ENCODE assay signal across 2 cellular contexts in the genomic region with DNA sequence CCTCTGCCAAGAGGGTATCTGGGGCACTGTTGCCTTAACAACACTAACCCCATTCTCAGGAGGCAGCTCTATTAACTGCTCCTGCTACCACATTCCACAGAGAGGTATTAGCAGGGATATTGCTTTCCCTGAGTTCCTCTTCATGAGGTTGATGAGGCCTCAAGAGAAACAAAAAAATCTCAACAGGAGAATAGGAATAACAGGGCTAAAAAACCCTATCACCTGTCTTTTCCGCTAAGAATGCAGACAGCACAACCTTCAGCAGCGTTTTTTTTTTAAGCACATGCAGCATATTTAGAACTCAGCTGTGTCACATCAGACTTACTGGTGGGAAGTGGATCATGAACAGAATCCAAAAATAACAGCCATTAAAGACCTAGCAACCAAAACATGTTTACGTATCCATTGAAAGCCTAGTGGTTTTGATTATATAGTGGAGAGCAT.
TF ChIP-seq lines count a peak whose summit lies in the region.

No MANE protein-coding gene starts in this region.

TF ChIP-seq in SK-N-SH treated with all-trans-retinoic acid at 6 μM for 48 hours, 23 proteins besides CTCF, POLR2A, EP300 and RAD21 (continued from another document):
- TF ChIP-seq ZNF70 (CRISPR knock-in tag; IDR thresholded peaks at IDR 0.05), result no peak
- TF ChIP-seq, protein P1, sequence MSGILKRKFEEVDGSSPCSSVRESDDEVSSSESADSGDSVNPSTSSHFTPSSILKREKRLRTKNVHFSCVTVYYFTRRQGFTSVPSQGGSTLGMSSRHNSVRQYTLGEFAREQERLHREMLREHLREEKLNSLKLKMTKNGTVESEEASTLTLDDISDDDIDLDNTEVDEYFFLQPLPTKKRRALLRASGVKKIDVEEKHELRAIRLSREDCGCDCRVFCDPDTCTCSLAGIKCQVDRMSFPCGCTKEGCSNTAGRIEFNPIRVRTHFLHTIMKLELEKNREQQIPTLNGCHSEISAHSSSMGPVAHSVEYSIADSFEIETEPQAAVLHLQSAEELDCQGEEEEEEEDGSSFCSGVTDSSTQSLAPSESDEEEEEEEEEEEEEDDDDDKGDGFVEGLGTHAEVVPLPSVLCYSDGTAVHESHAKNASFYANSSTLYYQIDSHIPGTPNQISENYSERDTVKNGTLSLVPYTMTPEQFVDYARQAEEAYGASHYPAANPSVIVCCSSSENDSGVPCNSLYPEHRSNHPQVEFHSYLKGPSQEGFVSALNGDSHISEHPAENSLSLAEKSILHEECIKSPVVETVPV (CRISPR knock-in tag; IDR thresholded peaks at IDR 0.05), result no peak
- TF ChIP-seq ISL1 (CRISPR knock-in tag; IDR thresholded peaks at IDR 0.05), result peak; percentile 35
- TF ChIP-seq ZFP3 (CRISPR knock-in tag; IDR thresholded peaks at IDR 0.05), result no peak

TF ChIP-seq in SK-N-SH, 30 proteins besides CTCF, POLR2A, EP300 and RAD21 (continued from another document):
- TF ChIP-seq, protein P2, sequence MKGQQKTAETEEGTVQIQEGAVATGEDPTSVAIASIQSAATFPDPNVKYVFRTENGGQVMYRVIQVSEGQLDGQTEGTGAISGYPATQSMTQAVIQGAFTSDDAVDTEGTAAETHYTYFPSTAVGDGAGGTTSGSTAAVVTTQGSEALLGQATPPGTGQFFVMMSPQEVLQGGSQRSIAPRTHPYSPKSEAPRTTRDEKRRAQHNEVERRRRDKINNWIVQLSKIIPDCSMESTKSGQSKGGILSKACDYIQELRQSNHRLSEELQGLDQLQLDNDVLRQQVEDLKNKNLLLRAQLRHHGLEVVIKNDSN (IDR thresholded peaks at IDR 0.05; ENCODE audit: borderline replicate concordance, low read depth), result no peak
- no peak for TF ChIP-seq JUND (IDR thresholded peaks at IDR 0.05)
- TF ChIP-seq SIN3A (IDR thresholded peaks at IDR 0.05; ENCODE audit: borderline replicate concordance, low read depth, low read length), result no peak
- TF ChIP-seq RCOR1 (IDR thresholded peaks at IDR 0.05; ENCODE audit: low read length), result no peak
